ENCODE assay signal across 15 cellular contexts in genomic region chr20:38867062-38867359, GRCh38. TPM values are rescaled to one million over a fixed set of nuclear protein-coding genes. Genes with fewer than 3 reads are reported as not detected.
DNase-seq lines count a peak whose midpoint lies in the region; ATAC-seq, FAIRE-seq and TF ChIP-seq lines count a peak whose summit lies in the region.
"Had no signal": no experiment of that assay in that cellular context is flagged by ENCODE, and none has a peak within 500 bp of the region (broad histone marks: within the 10 kb centered on the region; RNA-seq: fewer than 3 reads in every experiment).

No MANE protein-coding gene starts in this region.

- peaks cover 50% of the 10 kb centered on the region for H3K36me3 Mint-ChIP-seq in stimulated activated naive CD8-positive, alpha-beta T cell treated with anti-CD3 and anti-CD28 coated beads, Interleukin-15, Interleukin-2, amounts not matched to agents 100 ng/mL and 50 ng/mL, for 24 hours (ENCODE audit: low read depth)
- peaks cover 6% of the 10 kb centered on the region for H3K36me3 Mint-ChIP-seq in memory B cell

- peaks cover 7% of the 10 kb centered on the region; the same call in 1 of the 2 replicates for H3F3A ChIP-seq in OCI-LY1 (ENCODE audit: insufficient read depth, low read length)

- no peak overlapping the region for H2AFZ ChIP-seq in OCI-LY1 (ENCODE audit: low read length)

- peaks cover 82% of the 10 kb centered on the region for H3K4me1 ChIP-seq in OCI-LY1 (ENCODE audit: insufficient read depth, low read length, severe bottlenecking)
- no peaks in the 10 kb centered on the region for H3K4me1 ChIP-seq in pancreas

- H3K27me3 Mint-ChIP-seq in stimulated activated naive CD8-positive, alpha-beta T cell treated with anti-CD3 and anti-CD28 coated beads, Interleukin-15, Interleukin-2, amounts not matched to agents 100 ng/mL and 50 ng/mL, for 24 hours, result no peaks in the 10 kb centered on the region
- H3K27me3 Mint-ChIP-seq in memory B cell, result no peaks in the 10 kb centered on the region

- no peaks in the 10 kb centered on the region for H3K9me2 ChIP-seq in OCI-LY1 (ENCODE audit: low read depth, low read length)

- H3K9me3 ChIP-seq in OCI-LY1 (ENCODE audit: low read length) (no peaks in the 10 kb centered on the region), pancreas (no peaks in the 10 kb centered on the region)

- peaks cover 86% of the 10 kb centered on the region for H3K4me1 Mint-ChIP-seq in stimulated activated naive CD8-positive, alpha-beta T cell treated with anti-CD3 and anti-CD28 coated beads, Interleukin-15, Interleukin-2, amounts not matched to agents 100 ng/mL and 50 ng/mL, for 24 hours (ENCODE audit: low read depth)
- H3K4me1 Mint-ChIP-seq in memory B cell, result peaks cover 58% of the 10 kb centered on the region

- H3K27me3 ChIP-seq in OCI-LY1 (ENCODE audit: insufficient read depth, low read length) (no peaks in the 10 kb centered on the region), pancreas (no peaks in the 10 kb centered on the region)

- no peak for ATAC-seq in stimulated activated naive CD8-positive, alpha-beta T cell treated with anti-CD3 and anti-CD28 coated beads, Interleukin-15, Interleukin-2, amounts not matched to agents 100 U/mL and 50 U/mL, for 24 hours
- ATAC-seq in memory B cell (ENCODE audit: low read depth), result no peak
- no peak for ATAC-seq in HG03108 (IDR thresholded peaks at IDR 0.05; ENCODE audit: unreplicated experiment)
- no peak for ATAC-seq in pancreas

- TF ChIP-seq CTCF in OCI-LY1 (IDR thresholded peaks at IDR 0.05; ENCODE audit: low read length) (no peak), pancreas (IDR thresholded peaks at IDR 0.05) (no peak)

- no peak for FAIRE-seq in pancreas (lab: Jason Lieb, UNC)
- FAIRE-seq: G401.6, GM12892 had no signal

- 64 to 68% methylated on average over 4 of the region's 4 CpGs for WGBS in pancreas, 2 donors

- no peak for DNase-seq in stimulated activated naive CD8-positive, alpha-beta T cell treated with anti-CD3 and anti-CD28 coated beads, Interleukin-15, Interleukin-2, amounts not matched to agents 100 U/mL and 50 U/mL, for 24 hours
- DNase-seq in memory B cell (ENCODE audit: low spot score in 2 of 2), result no peak
- no peak for DNase-seq in NCI-H187 (lab: John Stamatoyannopoulos, UW)
- DNase-seq in pancreas, result no peak
- DNase-seq: COR-L47, HCEC 1CT, NCI-H1436, NCI-H2081, NCI-H510A treated with DMSO at 0.1 percent for 48 hours, SHP77 treated with DMSO at 0.1 percent for 48 hours had no signal

- H3K4me3 ChIP-seq in OCI-LY1 (ENCODE audit: low read depth, low read length, poor library complexity, severe bottlenecking) (no peak overlapping the region), pancreas (no peak overlapping the region)

- H3K27ac ChIP-seq in OCI-LY1 (ENCODE audit: low read depth, low read length, poor library complexity, severe bottlenecking), result peak overlapping the region; percentile 92
- H3K27ac ChIP-seq in pancreas, result no peak overlapping the region

- peak overlapping the region; percentile 33 for H3K27ac Mint-ChIP-seq in stimulated activated naive CD8-positive, alpha-beta T cell treated with anti-CD3 and anti-CD28 coated beads, Interleukin-15, Interleukin-2, amounts not matched to agents 100 ng/mL and 50 ng/mL, for 24 hours
- H3K27ac Mint-ChIP-seq in memory B cell, result peak overlapping the region; percentile 71

- no peak overlapping the region for H3K4me2 ChIP-seq in OCI-LY1 (ENCODE audit: low read length)

- no peaks in the 10 kb centered on the region for H3K79me2 ChIP-seq in OCI-LY1 (ENCODE audit: insufficient read depth, low read length)

- peaks cover 15% of the 10 kb centered on the region for H3K36me3 ChIP-seq in OCI-LY1 (ENCODE audit: insufficient read depth, low read length)
- H3K36me3 ChIP-seq in pancreas, result no peaks in the 10 kb centered on the region

- intact Hi-C loops in pancreas (cut with DNase I), result no loop called here

- H3K9ac ChIP-seq in OCI-LY1 (ENCODE audit: low read length), result no peak overlapping the region

- H3K4me3 Mint-ChIP-seq in stimulated activated naive CD8-positive, alpha-beta T cell treated with anti-CD3 and anti-CD28 coated beads, Interleukin-15, Interleukin-2, amounts not matched to agents 100 ng/mL and 50 ng/mL, for 24 hours, result no peak overlapping the region
- no peak overlapping the region for H3K4me3 Mint-ChIP-seq in memory B cell

- H3K9me3 Mint-ChIP-seq in stimulated activated naive CD8-positive, alpha-beta T cell treated with anti-CD3 and anti-CD28 coated beads, Interleukin-15, Interleukin-2, amounts not matched to agents 100 ng/mL and 50 ng/mL, for 24 hours, result no peaks in the 10 kb centered on the region
- H3K9me3 Mint-ChIP-seq in memory B cell, result no peaks in the 10 kb centered on the region

- no peaks in the 10 kb centered on the region for H4K20me1 ChIP-seq in OCI-LY1 (ENCODE audit: insufficient read depth, low read length)

RNA-seq across cellular contexts. Expression of gene FAM83D, which starts 59.2 kb away (rescaled TPM):
- total RNA-seq in pancreas, result under 1 TPM in 5 of 6 donors, not detected in 1; 0.06 to 0.34 (median 0.22) TPM
- under 1 TPM; 0.12 to 0.38 TPM for polyA plus RNA-seq in pancreas
